17 cellular contexts compared by ENCODE assay signal in the genomic region with DNA sequence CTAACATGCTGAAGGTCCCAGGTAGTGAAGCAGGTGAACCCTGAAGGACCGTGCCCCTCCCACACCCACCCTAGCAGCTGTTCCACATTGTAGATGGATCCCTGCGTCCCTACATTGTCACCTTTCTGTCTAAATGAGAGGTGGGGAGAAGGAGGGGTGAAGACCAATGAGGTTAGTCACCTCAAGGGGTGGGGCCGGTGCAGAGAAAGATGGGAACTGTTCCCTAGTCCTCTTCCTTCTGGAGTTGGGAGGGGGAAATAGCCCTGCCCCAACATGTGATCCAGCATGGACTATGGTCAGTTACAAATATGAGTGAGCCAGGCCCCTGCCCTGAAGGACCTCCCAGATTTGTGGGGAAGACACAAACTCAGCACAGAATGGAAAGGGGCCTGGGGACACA.
A peak's percentile ranks its signal among the peaks of the same experiment; 100 is the strongest.
DNase-seq lines count a peak whose midpoint lies in the region; ATAC-seq and TF ChIP-seq lines count a peak whose summit lies in the region.
"Had no signal": no experiment of that assay in that cellular context is flagged by ENCODE, and none has a peak within 500 bp of the region (broad histone marks: within the 10 kb centered on the region; RNA-seq: fewer than 3 reads in every experiment).

No MANE protein-coding gene starts in this region.

- H3K9me3 ChIP-seq in H9 (ENCODE audit: control insufficient read depth, low read depth, low read length) = no peaks in the 10 kb centered on the region
- no peaks in the 10 kb centered on the region for H3K9me3 ChIP-seq in mucosa of descending colon

- H3K36me3 ChIP-seq in mucosa of descending colon (ENCODE audit: low read depth) = no peaks in the 10 kb centered on the region

- no peak overlapping the region for H3K4me3 Mint-ChIP-seq in H9
- H3K4me3 Mint-ChIP-seq in WTC11 = no peak overlapping the region
- H3K4me3 Mint-ChIP-seq in stimulated activated memory B cell treated with anti-CD40 and anti-IgM and Interleukin-4, amounts not matched to agents 10 μg/mL and 1 μg/mL and 100 μg/mL, for 72 hours = peak overlapping the region; percentile 44
- H3K4me3 Mint-ChIP-seq: CD8-positive, alpha-beta T cell had no signal

- no peak overlapping the region for H4K5ac ChIP-seq in H9 (ENCODE audit: insufficient read length, low read depth, low read length)

- POLR2A ChIA-PET in WTC11 (lab: Charles Lee) = no interaction called here

- WGBS in H9 (ENCODE audit: extremely low coverage, insufficient read length, low lambda C conversion rate) = no CpG with 5 or more reads among the region's 3 CpGs

- H4K8ac ChIP-seq in H9 (replicated peaks; ENCODE audit: insufficient read length, low read depth, low read length) = no peak overlapping the region

- H3K23me2 ChIP-seq in H9 (ENCODE audit: insufficient read length, low read depth, low read length, poor library complexity, severe bottlenecking) = no peaks in the 10 kb centered on the region

- H3K14ac ChIP-seq in H9 (ENCODE audit: insufficient read depth, low read length) = no peak overlapping the region

- no peaks in the 10 kb centered on the region for H3K27me3 ChIP-seq in H9 (ENCODE audit: insufficient read depth, low read length)

- H3K4me2 ChIP-seq in H9 (ENCODE audit: insufficient read depth, insufficient read length, low read length) = no peak overlapping the region

- H3K18ac ChIP-seq in H9 (ENCODE audit: insufficient read length, low read depth, low read length) = no peak overlapping the region

- H4K91ac ChIP-seq in H9 (ENCODE audit: insufficient read length, low read depth, low read length) = no peak overlapping the region

- H2BK12ac ChIP-seq in H9 (ENCODE audit: insufficient read length, low read depth, low read length) = no peak overlapping the region

- no peak for DNase-seq in H9
- no peak for DNase-seq in WTC11 (ENCODE audit: low spot score)
- DNase-seq in mucosa of descending colon = peak in 1 of 3 donors; percentile 31
- no peak for DNase-seq in HPDE6-E6E7 (ENCODE audit: extremely low spot score)
- no peak for DNase-seq in RKO (ENCODE audit: low spot score)
- DNase-seq: AML-193; CD8-positive, alpha-beta T cell; DMS79 treated with DMSO at 0.1 percent for 48 hours; IMR-90; NCI-H1105 treated with DMSO at 0.1 percent for 48 hours; NCI-H1694 treated with DMSO at 0.1 percent for 48 hours; NCI-H526 treated with DMSO at 0.1 percent for 48 hours; OCI-M1; RPMI8226; SIG-M5 had no signal

- CTCF ChIA-PET in WTC11 (lab: Charles Lee) = interaction anchor here (0.9 kb wide), 1 partner anchor 56 kb away, joined by 3 read pairs; no protein-coding TSS in a partner anchor

- no peak overlapping the region for H3K23ac ChIP-seq in H9 (ENCODE audit: insufficient read length, low read depth, low read length)

- no peaks in the 10 kb centered on the region for H4K20me1 ChIP-seq in H9 (ENCODE audit: control insufficient read depth, insufficient read depth, insufficient read length)

- no peak overlapping the region for H2AFZ ChIP-seq in H9 (ENCODE audit: low read length)

- H3K4me1 ChIP-seq in H9 (ENCODE audit: insufficient read depth, low read length) (no peaks in the 10 kb centered on the region), mucosa of descending colon (ENCODE audit: low read depth) (peaks cover 11% of the 10 kb centered on the region)

- H3K9me3 Mint-ChIP-seq in H9 = peaks cover 2 to 5% of the 10 kb centered on the region in 2 experiments; a peak in 3 of 5 replicates
- peaks cover 26% of the 10 kb centered on the region for H3K9me3 Mint-ChIP-seq in WTC11
- H3K9me3 Mint-ChIP-seq in stimulated activated memory B cell treated with anti-CD40 and anti-IgM and Interleukin-4, amounts not matched to agents 10 μg/mL and 1 μg/mL and 100 μg/mL, for 72 hours = peaks cover 4% of the 10 kb centered on the region
- H3K9me3 Mint-ChIP-seq: CD8-positive, alpha-beta T cell had no signal

- no peak overlapping the region for H2BK5ac ChIP-seq in H9 (ENCODE audit: insufficient read length, low read length)

- no peak overlapping the region for H2BK15ac ChIP-seq in H9 (ENCODE audit: low read depth, low read length)

- no peak overlapping the region for H2BK120ac ChIP-seq in H9 (ENCODE audit: low read depth, low read length, poor library complexity, severe bottlenecking)

- H3K27ac Mint-ChIP-seq in H9 (peak overlapping the region in 2 of 3 experiments; percentile 60 to 88; a peak in 2 of 7 replicates), WTC11 (peak overlapping the region; percentile 79; the same call in 1 of the 2 replicates)
- H3K27ac Mint-ChIP-seq in stimulated activated memory B cell treated with anti-CD40 and anti-IgM and Interleukin-4, amounts not matched to agents 10 μg/mL and 1 μg/mL and 100 μg/mL, for 72 hours = peak overlapping the region; percentile 67
- H3K27ac Mint-ChIP-seq: CD8-positive, alpha-beta T cell had no signal

- no peaks in the 10 kb centered on the region for H3K79me1 ChIP-seq in H9 (ENCODE audit: insufficient read depth, low read depth, low read length, poor library complexity, severe bottlenecking)

- intact Hi-C loops in mucosa of descending colon (cut with DNase I, micrococcal nuclease) = no loop called here

- H3K27ac ChIP-seq in H9 (ENCODE audit: insufficient read length, low read depth, low read length) = no peak overlapping the region

- H3K27me3 Mint-ChIP-seq in H9 (ENCODE audit: low read depth) (peaks cover 3% of the 10 kb centered on the region; the same call in 1 of the 2 replicates), WTC11 (ENCODE audit: low read depth) (no peaks in the 10 kb centered on the region; the same call in 1 of the 2 replicates)
- no peaks in the 10 kb centered on the region for H3K27me3 Mint-ChIP-seq in stimulated activated memory B cell treated with anti-CD40 and anti-IgM and Interleukin-4, amounts not matched to agents 10 μg/mL and 1 μg/mL and 100 μg/mL, for 72 hours

- no peaks in the 10 kb centered on the region for H3K79me2 ChIP-seq in H9 (ENCODE audit: insufficient read depth, low read length)

- H3K36me3 Mint-ChIP-seq in H9 (ENCODE audit: insufficient read depth in 1 of 3, low read depth in 3 of 3) (peaks cover 0 to under 1% (median 0%) of the 10 kb centered on the region in 3 experiments; a peak in 1 of 7 replicates), WTC11 (peaks cover under 1% of the 10 kb centered on the region)
- peaks cover 7% of the 10 kb centered on the region for H3K36me3 Mint-ChIP-seq in stimulated activated memory B cell treated with anti-CD40 and anti-IgM and Interleukin-4, amounts not matched to agents 10 μg/mL and 1 μg/mL and 100 μg/mL, for 72 hours

- no peak overlapping the region for H2BK20ac ChIP-seq in H9 (ENCODE audit: low read depth, low read length, poor library complexity, severe bottlenecking)

- H3K4me3 ChIP-seq in mucosa of descending colon = no peak overlapping the region

- H3K4ac ChIP-seq in H9 (ENCODE audit: low read depth, low read length) = no peak overlapping the region

- H3T11ph ChIP-seq in H9 (ENCODE audit: low read length) = no peak overlapping the region

- no peak overlapping the region for H2AK5ac ChIP-seq in H9 (ENCODE audit: insufficient read length, low read length)

- H3K9ac ChIP-seq in H9 (ENCODE audit: extremely low read depth, insufficient read length, low read length) = no peak overlapping the region

- peak; percentile 57 for ATAC-seq in WTC11
- peak; percentile 34 for ATAC-seq in mucosa of descending colon
- ATAC-seq in stimulated activated memory B cell treated with anti-CD40 and anti-IgM and Interleukin-4, amounts not matched to agents 10 μg/mL and 1 μg/mL and 100 μg/mL, for 72 hours = no peak
- no peak for ATAC-seq in GM18861 (IDR thresholded peaks at IDR 0.05; ENCODE audit: unreplicated experiment)
- ATAC-seq: CD8-positive, alpha-beta T cell had no signal

- H3K4me1 Mint-ChIP-seq in H9 (peaks cover 0 to 8% of the 10 kb centered on the region in 2 experiments; a peak in 1 of 4 replicates), WTC11 (peaks cover 4% of the 10 kb centered on the region)
- H3K4me1 Mint-ChIP-seq in stimulated activated memory B cell treated with anti-CD40 and anti-IgM and Interleukin-4, amounts not matched to agents 10 μg/mL and 1 μg/mL and 100 μg/mL, for 72 hours = peaks cover 50% of the 10 kb centered on the region

- H3K56ac ChIP-seq in H9 (ENCODE audit: insufficient read length, low read depth, low read length) = no peak overlapping the region

- TF ChIP-seq CTCF in H9 (conservative IDR thresholded peaks at IDR 0.05) = no peak
- TF ChIP-seq CTCF in WTC11 (IDR thresholded peaks at IDR 0.05) = no peak
- no peak for TF ChIP-seq CTCF in mucosa of descending colon (IDR thresholded peaks at IDR 0.05)

TF ChIP-seq in WTC11, 78 proteins besides CTCF, POLR2A, EP300 and RAD21:
- TF ChIP-seq ELF4 (CRISPR knock-in tag; IDR thresholded peaks at IDR 0.05; ENCODE audit: low read depth) (no peak), IRF2 (CRISPR knock-in tag; IDR thresholded peaks at IDR 0.05; ENCODE audit: borderline replicate concordance, low read depth) (no peak), ZNF671 (CRISPR knock-in tag; IDR thresholded peaks at IDR 0.05) (no peak), SOX15 (CRISPR knock-in tag; IDR thresholded peaks at IDR 0.05) (no peak), MXD4 (CRISPR knock-in tag; IDR thresholded peaks at IDR 0.05; ENCODE audit: borderline replicate concordance) (no peak)

Comparison
In these comparisons a context has a peak if more than half of its experiments do, and no peak if none do; other contexts are left out.
1. ATAC-seq: peak in WTC11 (single experiment) and mucosa of descending colon (single experiment); none in stimulated activated memory B cell treated with anti-CD40 and anti-IgM and Interleukin-4, amounts not matched to agents 10 μg/mL and 1 μg/mL and 100 μg/mL, for 72 hours (single experiment) and GM18861 (single experiment).
2. Peak in every context shown above with its lines, with median percentiles within 50 percentile points of each other: H3K27ac Mint-ChIP-seq.